Comparison of ENCODE assay signal across 17 cellular contexts in the genomic region with DNA sequence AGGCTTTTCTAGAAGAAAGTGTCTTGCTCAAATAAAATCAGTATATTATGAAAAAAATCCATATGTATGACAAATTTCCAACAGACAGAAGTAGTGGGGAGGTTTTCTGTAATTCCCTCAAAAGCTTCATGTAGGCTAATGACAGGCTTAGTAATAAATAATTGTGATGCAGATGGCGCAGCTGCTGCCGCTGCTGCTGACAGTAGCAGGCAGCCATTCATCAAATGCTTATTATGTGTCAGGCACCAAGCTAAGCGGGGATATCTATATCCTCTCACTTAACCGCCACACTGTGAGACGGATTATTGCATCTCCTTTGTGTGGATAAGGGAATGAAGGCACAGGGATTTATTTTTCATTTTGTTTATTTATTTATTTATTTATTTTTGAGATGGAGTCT.
"Had no signal": no experiment of that assay in that cellular context is flagged by ENCODE, and none has a peak within 500 bp of the region (broad histone marks: within the 10 kb centered on the region; RNA-seq: fewer than 3 reads in every experiment).

No MANE protein-coding gene starts in this region.

- H3K4me3 ChIP-seq: adrenal gland, body of pancreas, mucosa of descending colon, sigmoid colon, suprapubic skin had no signal

- H3K36me3 ChIP-seq: adrenal gland, sigmoid colon, suprapubic skin had no signal

- ATAC-seq: body of pancreas; esophagus mucosa; mucosa of descending colon; naive thymus-derived CD8-positive, alpha-beta T cell had no signal

- H3K9me3 ChIP-seq: adrenal gland, body of pancreas, suprapubic skin had no signal

- H3K36me3 Mint-ChIP-seq: naive thymus-derived CD8-positive, alpha-beta T cell; type B pancreatic cell had no signal

- DNase-seq: activated B cell treated with CpG ODN at 0.5 μM for 24 hours; activated CD4-positive, alpha-beta T cell treated with anti-CD3 and anti-CD28 coated beads, Interleukin-2, amount 10 ng/mL, durations not matched to agents 24 days and 14 days; activated naive CD4-positive, alpha-beta T cell treated with anti-CD3 and anti-CD28 coated beads, Interleukin-2, amount 10 ng/mL, durations not matched to agents 7 days and 5 days; adrenal gland; body of pancreas; cortex of kidney; effector CD8-positive, alpha-beta T cell; mammary epithelial cell; mucosa of descending colon; naive thymus-derived CD8-positive, alpha-beta T cell; sigmoid colon; stimulated activated CD4-positive, alpha-beta T cell treated with anti-CD3 and anti-CD28 coated beads, Interleukin-12 subunit alpha, Interleukin-12 subunit beta, amount 100 ng/mL, for 4 hours; stimulated activated naive CD4-positive, alpha-beta T cell had no signal

- H3K27ac Mint-ChIP-seq: activated B cell treated with CpG ODN at 0.5 μM for 24 hours; activated CD4-positive, alpha-beta T cell treated with anti-CD3 and anti-CD28 coated beads, Interleukin-2, amount 10 ng/mL, durations not matched to agents 24 days and 14 days; activated naive CD4-positive, alpha-beta T cell treated with anti-CD3 and anti-CD28 coated beads, Interleukin-2, amount 10 ng/mL, durations not matched to agents 7 days and 5 days; naive thymus-derived CD8-positive, alpha-beta T cell; type B pancreatic cell had no signal

- H3K9me3 Mint-ChIP-seq: activated B cell treated with CpG ODN at 0.5 μM for 24 hours; central memory CD8-positive, alpha-beta T cell; type B pancreatic cell had no signal

- H3K27me3 ChIP-seq: adrenal gland, body of pancreas, suprapubic skin had no signal

- H3K4me1 ChIP-seq: adrenal gland, body of pancreas, sigmoid colon, suprapubic skin had no signal

- H3K27ac ChIP-seq: adrenal gland, body of pancreas, sigmoid colon, suprapubic skin had no signal
